In the genomic region with DNA sequence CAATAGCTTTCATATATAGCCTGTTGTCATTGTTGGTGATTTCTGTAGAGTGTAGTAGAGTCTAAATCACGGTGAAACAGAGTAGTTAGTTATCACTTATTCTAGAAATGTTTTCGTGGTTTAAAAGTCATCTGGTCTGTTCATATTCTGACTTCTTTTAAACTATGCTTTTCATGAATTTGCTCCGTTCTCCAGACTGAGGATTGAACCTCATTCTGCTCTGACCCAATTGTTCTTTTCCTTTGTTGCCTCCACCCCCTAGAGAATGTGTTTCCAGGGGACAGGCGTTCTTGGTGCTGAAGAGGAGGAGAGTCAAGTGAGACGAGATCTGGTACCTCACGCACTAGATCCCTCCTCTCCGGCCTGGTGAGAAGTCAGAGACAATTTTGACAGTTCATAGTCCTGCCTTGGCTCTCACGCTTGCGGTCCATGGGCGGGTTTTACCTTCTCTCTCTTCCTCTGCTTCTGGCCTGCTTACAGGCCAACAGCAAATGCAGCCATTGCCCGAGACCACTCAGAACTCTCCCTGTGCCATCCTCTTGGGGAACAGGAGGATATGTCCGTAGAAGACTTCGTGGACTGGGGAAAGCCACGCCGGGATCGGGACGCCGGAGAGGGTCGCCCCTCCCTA, we compare ENCODE assay signal across 8 cellular contexts.
DNase-seq lines count a peak whose midpoint lies in the region; ATAC-seq lines count a peak whose summit lies in the region.

No MANE protein-coding gene starts in this region.

- peak overlapping the region; percentile 80 to 96 for H3K9ac ChIP-seq in stomach smooth muscle (ENCODE audit: low read length in 2 of 2)

- H3K27ac ChIP-seq in layer of hippocampus (ENCODE audit: low read depth, low read length) (peak overlapping the region; percentile 99), stomach smooth muscle (ENCODE audit: low read length) (peak overlapping the region; percentile 95)

- no peaks in the 10 kb centered on the region for H3K9me3 ChIP-seq in stomach smooth muscle (ENCODE audit: control insufficient read depth in 2 of 2, low read length in 2 of 2)

- no peaks in the 10 kb centered on the region for H3K27me3 ChIP-seq in layer of hippocampus (ENCODE audit: control insufficient read depth, insufficient read depth, low read length)
- no peaks in the 10 kb centered on the region for H3K27me3 ChIP-seq in stomach smooth muscle (ENCODE audit: control insufficient read depth in 1 of 2, insufficient read depth in 2 of 2, low read length in 2 of 2)

- ATAC-seq in HG02610 (IDR thresholded peaks at IDR 0.05; ENCODE audit: unreplicated experiment) = peak; percentile 64

- peak; percentile 41 for DNase-seq in stimulated activated CD8-positive, alpha-beta memory T cell treated with anti-CD3 and anti-CD28 coated beads, Interleukin-12 subunit alpha, Interleukin-12 subunit beta, amount 100 ng/mL, for 1 hour (ENCODE audit: low read depth)
- no peak for DNase-seq in stimulated activated CD8-positive, alpha-beta memory T cell treated with anti-CD3 and anti-CD28 coated beads, Interleukin-4, amount 100 ng/mL, for 48 hours
- peak; percentile 94 for DNase-seq in NAMALWA (ENCODE audit: low spot score)
- peak; percentile 53 to 88 for DNase-seq in SW 1271 (lab: John Stamatoyannopoulos, UW)
- DNase-seq in central memory CD4-positive, alpha-beta T cell = peak; percentile 76

- peaks cover 16% of the 10 kb centered on the region for H3K4me1 ChIP-seq in stomach smooth muscle (ENCODE audit: control insufficient read depth, insufficient read depth, low read length)

- H3K36me3 ChIP-seq in stomach smooth muscle (ENCODE audit: control insufficient read depth in 2 of 2, insufficient read depth in 2 of 2, low read length in 2 of 2) = no peaks in the 10 kb centered on the region

- peak overlapping the region; percentile 89 to 96 for H3K4me3 ChIP-seq in stomach smooth muscle (ENCODE audit: low read length in 2 of 2)
